ENCODE assay signal across 9 cellular contexts in genomic region chr18:44537521-44537920, GRCh38.
DNase-seq lines count a peak whose midpoint lies in the region; ATAC-seq and TF ChIP-seq lines count a peak whose summit lies in the region.
"Had no signal": no experiment of that assay in that cellular context is flagged by ENCODE, and none has a peak within 500 bp of the region (broad histone marks: within the 10 kb centered on the region; RNA-seq: fewer than 3 reads in every experiment).

No MANE protein-coding gene starts in this region.

- CTCF ChIA-PET in HEK293T (lab: Yijun Ruan, JAX) = no interaction called here

- no peak for TF ChIP-seq CTCF in foreskin keratinocyte (conservative IDR thresholded peaks at IDR 0.05)

- peaks cover 17% of the 10 kb centered on the region for H3K4me1 ChIP-seq in foreskin keratinocyte

- DNase-seq in H4 (ENCODE audit: low spot score) (peak; percentile 88), foreskin keratinocyte (peak; percentile 83 to 91), stromal cell of bone marrow (ENCODE audit: low read depth) (peak; percentile 90), HEK293T (ENCODE audit: extremely low spot score) (no peak), HT-29 (ENCODE audit: low spot score) (no peak)
- no peak for DNase-seq in stimulated activated CD4-positive, alpha-beta T cell treated with anti-CD3 and anti-CD28 coated beads, Interleukin-2, amount 100 ng/mL, for 48 hours
- DNase-seq: activated CD4-positive, alpha-beta T cell treated with anti-CD3 and anti-CD28 coated beads, Interleukin-2, amount 50 U/mL, for 4 hours had no signal

- no peaks in the 10 kb centered on the region for H3K27me3 ChIP-seq in foreskin keratinocyte
- H3K27me3 ChIP-seq: esophagus muscularis mucosa had no signal

- ATAC-seq in SK-N-SH treated with all-trans-retinoic acid at 6 μM for 48 hours (peak; percentile 98), foreskin keratinocyte (peak; percentile 99)

- POLR2A ChIA-PET in HEK293T (lab: Yijun Ruan, JAX) = no interaction called here

- no peak overlapping the region for H3K27ac ChIP-seq in foreskin keratinocyte
- H3K27ac ChIP-seq: esophagus muscularis mucosa had no signal

TF ChIP-seq in SK-N-SH treated with all-trans-retinoic acid at 6 μM for 48 hours, 23 proteins besides CTCF, POLR2A, EP300 and RAD21:
- TF ChIP-seq PPARA (CRISPR knock-in tag; IDR thresholded peaks at IDR 0.05; ENCODE audit: borderline replicate concordance) = no peak
- no peak for TF ChIP-seq ARNTL (CRISPR knock-in tag; IDR thresholded peaks at IDR 0.05; ENCODE audit: borderline replicate concordance, low read depth)
- no peak for TF ChIP-seq CSRNP3 (CRISPR knock-in tag; IDR thresholded peaks at IDR 0.05)
- no peak for TF ChIP-seq RARB (CRISPR knock-in tag; IDR thresholded peaks at IDR 0.05)
- TF ChIP-seq CSDC2 (CRISPR knock-in tag; IDR thresholded peaks at IDR 0.05) = no peak
- TF ChIP-seq ISL1 (CRISPR knock-in tag; IDR thresholded peaks at IDR 0.05) = no peak

TF ChIP-seq in HEK293T, 16 proteins besides CTCF, POLR2A, EP300 and RAD21:
- TF ChIP-seq SUZ12 (IDR thresholded peaks at IDR 0.05) (no peak), L3MBTL2 (conservative IDR thresholded peaks at IDR 0.05) (no peak), FOXA1 (IDR thresholded peaks at IDR 0.05) (no peak), SP1 (IDR thresholded peaks at IDR 0.05) (no peak), ZNF384 (IDR thresholded peaks at IDR 0.05) (no peak), NFRKB (IDR thresholded peaks at IDR 0.05) (no peak), HDGF (IDR thresholded peaks at IDR 0.05; ENCODE audit: borderline replicate concordance) (no peak), ARNT (IDR thresholded peaks at IDR 0.05) (no peak), BHLHE40 (IDR thresholded peaks at IDR 0.05; ENCODE audit: borderline replicate concordance) (no peak), FOXK2 (IDR thresholded peaks at IDR 0.05) (no peak), FOXM1 (IDR thresholded peaks at IDR 0.05; ENCODE audit: borderline replicate concordance) (no peak), PKNOX1 (IDR thresholded peaks at IDR 0.05) (no peak), ELF4 (IDR thresholded peaks at IDR 0.05) (no peak)

Comparison
In these comparisons a context has a peak if more than half of its experiments do, and no peak if none do; other contexts are left out.
1. DNase-seq: peak in H4 (single experiment), foreskin keratinocyte (2 of 2) and stromal cell of bone marrow (single experiment); none in HEK293T (single experiment), HT-29 (single experiment) and stimulated activated CD4-positive, alpha-beta T cell treated with anti-CD3 and anti-CD28 coated beads, Interleukin-2, amount 100 ng/mL, for 48 hours (0 of 2).